15 cellular contexts compared by ENCODE assay signal in genomic region chr3:159062734-159063410, GRCh38. TPM values are rescaled to one million over a fixed set of nuclear protein-coding genes. Genes with fewer than 3 reads are reported as not detected.
"Had no signal": no experiment of that assay in that cellular context is flagged by ENCODE, and none has a peak within 500 bp of the region (broad histone marks: within the 10 kb centered on the region; RNA-seq: fewer than 3 reads in every experiment).

No MANE protein-coding gene starts in this region.

- H3K4me3 ChIP-seq: adrenal gland, cardiac muscle cell, right lobe of liver, smooth muscle cell, upper lobe of right lung had no signal

- H3K27me3 ChIP-seq: adrenal gland, cardiac muscle cell, right lobe of liver, upper lobe of right lung had no signal

- H3K4me1 ChIP-seq: adrenal gland, right lobe of liver, upper lobe of right lung had no signal

- DNase-seq: activated B cell treated with CpG ODN at 0.5 μM for 24 hours; activated CD4-positive, alpha-beta T cell treated with anti-CD3 and anti-CD28 coated beads for 48 hours; activated CD8-positive, alpha-beta T cell treated with anti-CD3 and anti-CD28 coated beads for 36 hours; activated effector memory CD4-positive, alpha-beta T cell treated with Interleukin-2 at 50 U/mL for 16 hours; activated T-cell treated with anti-CD3 and anti-CD28 coated beads, Interleukin-2, amount 50 U/mL, for 4 hours; adrenal gland; midbrain; right lobe of liver; upper lobe of right lung had no signal

- H3K27ac ChIP-seq: adrenal gland, cardiac muscle cell, right lobe of liver, upper lobe of right lung had no signal

- H3K36me3 ChIP-seq: adrenal gland, cardiac muscle cell, right lobe of liver, upper lobe of right lung had no signal

- ATAC-seq: activated CD8-positive, alpha-beta T cell treated with anti-CD3 and anti-CD28 coated beads for 36 hours; activated T-cell treated with anti-CD3 and anti-CD28 coated beads, Interleukin-2, amount 50 U/mL, for 4 hours; left lobe of liver; right lobe of liver; upper lobe of right lung had no signal

- H3K9me3 ChIP-seq: adrenal gland, right lobe of liver, upper lobe of right lung had no signal

RNA-seq across cellular contexts. Expression of gene IQCJ, which starts 6.2 kb away (rescaled TPM):
- total RNA-seq: activated B cell treated with CpG ODN at 0.5 μM for 24 hours; activated CD8-positive, alpha-beta T cell treated with anti-CD3 and anti-CD28 coated beads for 36 hours; activated T-cell treated with anti-CD3 and anti-CD28 coated beads, Interleukin-2, amount 50 U/mL, for 4 hours; left lobe of liver; lung microvascular endothelial cell; osteoblast; pulmonary artery endothelial cell; right lobe of liver; smooth muscle cell; upper lobe of right lung had no signal
